In the genomic region with DNA sequence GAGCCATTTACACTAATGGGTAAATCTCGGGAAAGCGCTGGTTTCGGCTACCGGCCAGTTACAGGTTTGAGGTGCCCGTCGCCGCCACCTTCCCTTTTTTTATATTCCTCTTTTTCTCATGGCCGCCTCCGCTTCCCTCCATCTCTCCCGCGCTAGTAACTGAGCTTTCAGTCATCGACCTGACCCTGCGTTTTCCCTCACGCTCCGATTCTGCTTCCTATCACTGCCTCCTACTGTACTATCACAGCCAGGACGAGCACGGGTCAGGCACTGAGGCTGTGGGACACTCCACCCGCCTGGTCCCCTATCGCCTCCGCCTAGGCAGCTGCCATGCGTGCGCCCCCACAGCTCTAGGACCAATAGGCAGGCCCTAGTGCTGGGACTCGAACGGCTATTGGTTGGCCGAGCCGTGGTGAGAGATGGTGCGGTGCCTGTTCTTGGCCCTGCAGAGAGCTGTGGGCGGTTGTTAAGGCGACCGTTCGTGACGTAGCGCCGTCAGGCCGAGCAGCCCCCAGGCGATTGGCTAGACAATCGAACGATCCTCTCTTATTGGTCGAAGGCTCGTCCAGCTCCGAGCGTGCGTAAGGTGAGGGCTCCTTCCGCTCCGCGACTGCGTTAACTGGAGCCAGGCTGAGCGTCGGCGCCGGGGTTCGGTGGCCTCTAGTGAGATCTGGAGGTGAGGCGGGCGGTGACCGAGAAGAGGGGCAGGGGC, we compare ENCODE assay signal across 8 cellular contexts. TPM values are rescaled to one million over a fixed set of nuclear protein-coding genes. Genes with fewer than 3 reads are reported as not detected.
DNase-seq lines count a peak whose midpoint lies in the region; ATAC-seq and TF ChIP-seq lines count a peak whose summit lies in the region.

Gene HMGCR, plus strand, starts transcription at position 596 of the 712 bp plus-strand sequence. CDS start 5,386 bp downstream, outside the sequence.

- peak within 1 kb of the TSS; percentile 97 for H3K27ac ChIP-seq in C4-2B

- ATAC-seq in GM19328 (IDR thresholded peaks at IDR 0.05; ENCODE audit: unreplicated experiment) (peak; percentile 99), HG03520 (IDR thresholded peaks at IDR 0.05; ENCODE audit: unreplicated experiment) (peak; percentile 98), left lobe of liver (peak; percentile 93)

- DNase-seq in NCI-H69 (lab: John Stamatoyannopoulos, UW) (peak; percentile 100), dedifferentiated amniotic fluid mesenchymal stem cell (ENCODE audit: extremely low spot score) (peak; percentile 100), left lobe of liver (ENCODE audit: low spot score) (peak; percentile 100)
- DNase-seq in activated CD4-positive, alpha-beta T cell treated with anti-CD3 and anti-CD28 coated beads, Interleukin-2, amount 50 U/mL, for 1 hour: peak; percentile 95
- peak; percentile 89 to 93 for DNase-seq in stimulated activated CD4-positive, alpha-beta T cell treated with anti-CD3 and anti-CD28 coated beads, Interleukin-2, amount 100 ng/mL, for 48 hours

- peak; percentile 21 for TF ChIP-seq CTCF in C4-2B (conservative IDR thresholded peaks at IDR 0.05)

RNA-seq across cellular contexts. Expression of gene HMGCR, which starts in this region (rescaled TPM):
- 15.5 TPM for total RNA-seq in left lobe of liver

Comparison
In these comparisons a context has a peak if more than half of its experiments do, and no peak if none do; other contexts are left out.
1. Peak in every context shown above with its lines: DNase-seq, ATAC-seq and H3K27ac ChIP-seq.